In genomic region chr1:4616831-4617465, GRCh38 we compare ENCODE assay signal across 21 cellular contexts. TPM values are rescaled to one million over a fixed set of nuclear protein-coding genes. Genes with fewer than 3 reads are reported as not detected.
A peak's percentile ranks its signal among the peaks of the same experiment; 100 is the strongest.
DNase-seq lines count a peak whose midpoint lies in the region; ATAC-seq, FAIRE-seq and TF ChIP-seq lines count a peak whose summit lies in the region.
"Had no signal": no experiment of that assay in that cellular context is flagged by ENCODE, and none has a peak within 500 bp of the region (broad histone marks: within the 10 kb centered on the region; RNA-seq: fewer than 3 reads in every experiment).

No MANE protein-coding gene starts in this region.

- H3K18ac ChIP-seq in neuronal stem cell (ENCODE audit: low read length), result peak overlapping the region; percentile 48

- no peak overlapping the region for H3K4me3 Mint-ChIP-seq in chondrocyte (ENCODE audit: unreplicated experiment)
- H3K4me3 Mint-ChIP-seq: CD14-positive monocyte; CD4-positive, alpha-beta memory T cell had no signal

- no peak overlapping the region for H3K27ac ChIP-seq in neuronal stem cell (replicated peaks; ENCODE audit: low read length)
- no peak overlapping the region for H3K27ac ChIP-seq in sigmoid colon
- H3K27ac ChIP-seq in aorta (ENCODE audit: low read depth in 1 of 2, low read length in 2 of 2), result no peak overlapping the region
- H3K27ac ChIP-seq: BLaER1, HL-60 had no signal

- H2AFZ ChIP-seq in neuronal stem cell (ENCODE audit: low read length), result no peak overlapping the region

- peaks cover 14% of the 10 kb centered on the region for H3K9me3 Mint-ChIP-seq in chondrocyte (ENCODE audit: low read depth)
- H3K9me3 Mint-ChIP-seq: CD14-positive monocyte; CD4-positive, alpha-beta memory T cell had no signal

- H3K27ac Mint-ChIP-seq in chondrocyte (ENCODE audit: unreplicated experiment), result no peak overlapping the region
- H3K27ac Mint-ChIP-seq: CD14-positive monocyte; CD4-positive, alpha-beta memory T cell had no signal

- H4K8ac ChIP-seq in neuronal stem cell (ENCODE audit: low read depth, low read length), result no peak overlapping the region

- H2BK5ac ChIP-seq in neuronal stem cell (ENCODE audit: low read length), result peak overlapping the region; percentile 24

- peak overlapping the region; percentile 8 for H3K14ac ChIP-seq in neuronal stem cell (ENCODE audit: low read length)

- H3K9me3 ChIP-seq in neuronal stem cell (replicated peaks in 1 of 2; ENCODE audit: control insufficient read depth in 2 of 2, insufficient read depth in 1 of 2, low read depth in 1 of 2, low read length in 2 of 2) (no peaks in the 10 kb centered on the region), sigmoid colon (no peaks in the 10 kb centered on the region), aorta (ENCODE audit: control insufficient read depth, low read length) (no peaks in the 10 kb centered on the region)
- H3K9me3 ChIP-seq: BLaER1, HAP-1 had no signal

- no peaks in the 10 kb centered on the region for H3K27me3 Mint-ChIP-seq in chondrocyte (ENCODE audit: low read depth)

- H3K36me3 ChIP-seq in neuronal stem cell (replicated peaks in 1 of 2; ENCODE audit: control insufficient read depth in 2 of 2, insufficient read depth in 2 of 2, low read length in 2 of 2), result no peaks in the 10 kb centered on the region
- no peaks in the 10 kb centered on the region for H3K36me3 ChIP-seq in sigmoid colon
- H3K36me3 ChIP-seq in aorta (ENCODE audit: control insufficient read depth in 1 of 2, insufficient read depth in 2 of 2, low read length in 1 of 2), result no peaks in the 10 kb centered on the region
- H3K36me3 ChIP-seq: BLaER1, HAP-1 had no signal

- peaks cover 0 to 12% (median 0%) of the 10 kb centered on the region in 3 experiments for H3K27me3 ChIP-seq in neuronal stem cell (ENCODE audit: control insufficient read depth in 3 of 3, insufficient read depth in 3 of 3, low read depth in 1 of 3, low read length in 3 of 3)
- H3K27me3 ChIP-seq in sigmoid colon, result no peaks in the 10 kb centered on the region
- H3K27me3 ChIP-seq in aorta (ENCODE audit: control insufficient read depth in 1 of 2, insufficient read depth in 2 of 2, low read length in 1 of 2), result no peaks in the 10 kb centered on the region
- H3K27me3 ChIP-seq: BLaER1 had no signal

- no peak for TF ChIP-seq CTCF in chondrocyte (IDR thresholded peaks at IDR 0.05)
- TF ChIP-seq CTCF in sigmoid colon (IDR thresholded peaks at IDR 0.05), result no peak

- H2BK12ac ChIP-seq in neuronal stem cell (ENCODE audit: low read length), result peak overlapping the region; percentile 73

- ATAC-seq in aorta (ENCODE audit: low FRiP score), result peak; percentile 46
- ATAC-seq: GM12878 had no signal

- no peak for TF ChIP-seq EP300 in sigmoid colon (IDR thresholded peaks at IDR 0.05)

- H3K4ac ChIP-seq in neuronal stem cell (ENCODE audit: low read length), result peak overlapping the region; percentile 23

- TF ChIP-seq POLR2A in sigmoid colon (IDR thresholded peaks at IDR 0.05), result no peak

- WGBS in neuronal stem cell (ENCODE audit: extremely low coverage in 2 of 2, insufficient read length in 2 of 2, insufficient replicate concordance in 1 of 2), 2 donors, result no CpG with 5 or more reads among the region's 18 CpGs
- WGBS in sigmoid colon, 2 donors, result 86 to 91% methylated on average over 18 of the region's 18 CpGs
- WGBS in aorta, 2 donors, result 86 to 87% methylated on average over 18 of the region's 18 CpGs

- H3K36me3 Mint-ChIP-seq in chondrocyte (ENCODE audit: low read depth), result no peaks in the 10 kb centered on the region
- H3K36me3 Mint-ChIP-seq: CD14-positive monocyte had no signal

- H2BK15ac ChIP-seq in neuronal stem cell (ENCODE audit: low read length), result peak overlapping the region; percentile 58

- no peak overlapping the region for H2BK120ac ChIP-seq in neuronal stem cell (ENCODE audit: low read depth, low read length)

- no peak for FAIRE-seq in HTR-8/SVneo (lab: Jason Lieb, UNC)
- FAIRE-seq: GM12878, H1 had no signal

- no peak overlapping the region for H3K23ac ChIP-seq in neuronal stem cell (ENCODE audit: low read depth, low read length, poor library complexity)

- intact Hi-C loops in sigmoid colon (cut with DNase I), result no loop called here
- intact Hi-C loops in aorta (cut with DNase I), result no loop called here

- H3K79me1 ChIP-seq in neuronal stem cell (ENCODE audit: low read depth, low read length), result no peaks in the 10 kb centered on the region

- H3K9ac ChIP-seq in neuronal stem cell (ENCODE audit: low read depth, low read length, poor library complexity), result no peak overlapping the region
- H3K9ac ChIP-seq: BLaER1 had no signal

- peak; percentile 71 for DNase-seq in chondrocyte (ENCODE audit: low spot score)
- DNase-seq in neuronal stem cell (ENCODE audit: low spot score), result no peak
- peak; percentile 48 for DNase-seq in sigmoid colon
- peak in 1 of 2 donors; percentile 63 for DNase-seq in aorta
- DNase-seq in HTR-8/SVneo (ENCODE audit: insufficient read length, low spot score), result no peak
- no peak for DNase-seq in DMS79 treated with DMSO at 0.1 percent for 48 hours (lab: John Stamatoyannopoulos, UW)
- no peak for DNase-seq in NCI-H1694 (lab: John Stamatoyannopoulos, UW)
- DNase-seq: 8988T; CD4-positive, alpha-beta memory T cell; DMS153; DMS79; GF-D8; IMR-90 had no signal

- no peak overlapping the region for H4K91ac ChIP-seq in neuronal stem cell (ENCODE audit: low read depth, low read length, poor library complexity)

- H3K4me1 ChIP-seq in neuronal stem cell (ENCODE audit: control insufficient read depth in 2 of 2, insufficient read depth in 1 of 2, low read depth in 1 of 2, low read length in 2 of 2) (no peaks in the 10 kb centered on the region), sigmoid colon (no peaks in the 10 kb centered on the region), aorta (ENCODE audit: control insufficient read depth in 1 of 2, insufficient read depth in 2 of 2, low read length in 2 of 2) (no peaks in the 10 kb centered on the region)
- H3K4me1 ChIP-seq: BLaER1, HAP-1 had no signal

- H3K4me3 ChIP-seq in neuronal stem cell (ENCODE audit: low read length in 2 of 2) (no peak overlapping the region), sigmoid colon (no peak overlapping the region), aorta (ENCODE audit: low read length in 2 of 2) (no peak overlapping the region)
- H3K4me3 ChIP-seq: BLaER1, GM12878, HAP-1 had no signal

- no peak overlapping the region for H3K4me2 ChIP-seq in neuronal stem cell (ENCODE audit: insufficient read depth, low read length, poor library complexity, severe bottlenecking)
- H3K4me2 ChIP-seq: BLaER1 had no signal

- H2AK5ac ChIP-seq in neuronal stem cell (ENCODE audit: low read depth, low read length), result peak overlapping the region; percentile 46

- H3K4me1 Mint-ChIP-seq in chondrocyte (ENCODE audit: low read depth), result no peaks in the 10 kb centered on the region
- H3K4me1 Mint-ChIP-seq: CD14-positive monocyte; CD4-positive, alpha-beta memory T cell had no signal

RNA-seq across cellular contexts. Expression of gene AJAP1, which starts 37.5 kb away (rescaled TPM):
- total RNA-seq in chondrocyte (0.73 TPM in 1 of 3 replicates, not detected in the others), sigmoid colon (under 1 TPM; 0.28 to 0.95 (median 0.60) TPM), aorta (1 to 10 TPM in 1 of 2 donors, under 1 TPM in 1; 0.16 to 2.3 TPM)
- polyA plus RNA-seq in neuronal stem cell (2013, experiment 1 of 2), result 0.32 TPM
- polyA plus RNA-seq in neuronal stem cell (2013, experiment 2 of 2), result 0.42 TPM
- polyA plus RNA-seq in sigmoid colon (under 1 TPM in 2 of 3 donors, not detected in 1; 0.04 to 0.60 TPM), aorta (not detected)
- total RNA-seq: A673, GM12878 had no signal
- polyA plus RNA-seq: AG04450; CD14-positive monocyte; CD4-positive, alpha-beta memory T cell; GM12878 had no signal

Comparison
In these comparisons a context has a peak if more than half of its experiments do, and no peak if none do; other contexts are left out.
1. DNase-seq: peak in chondrocyte (single experiment) and sigmoid colon (single experiment); none in neuronal stem cell (single experiment), HTR-8/SVneo (single experiment), DMS79 treated with DMSO at 0.1 percent for 48 hours (single experiment) and NCI-H1694 (single experiment).